Comparison of ENCODE assay signal across 6 cellular contexts in the genomic region with DNA sequence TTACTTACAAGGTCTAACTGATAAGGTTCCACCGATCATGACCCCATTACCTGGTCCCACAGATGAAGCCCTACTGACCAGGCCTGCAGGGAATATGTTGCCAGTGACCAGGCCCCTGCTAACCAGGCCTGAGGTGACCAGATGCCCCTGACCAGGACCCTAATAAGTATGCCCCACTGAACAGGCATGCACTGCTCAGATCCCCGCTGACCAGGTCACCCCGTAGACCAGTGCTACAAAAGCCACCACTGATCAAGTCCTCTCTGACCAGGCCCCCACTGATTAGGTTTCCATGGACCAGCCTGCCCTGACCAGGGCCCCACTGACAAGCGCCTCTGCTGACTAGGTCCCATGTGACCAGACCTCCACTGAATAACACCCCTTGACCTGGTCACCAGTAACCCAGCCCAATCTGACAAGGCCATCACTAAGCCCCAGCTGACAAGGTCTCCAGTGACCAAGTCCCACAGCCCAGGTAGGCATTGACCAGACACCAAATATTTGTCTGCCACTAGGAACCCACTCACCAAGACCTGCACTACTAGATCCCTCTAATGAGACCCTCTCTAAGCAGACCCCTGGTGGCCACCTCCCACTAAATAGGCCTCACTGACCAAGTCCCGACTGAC.
DNase-seq lines count a peak whose midpoint lies in the region; ATAC-seq and TF ChIP-seq lines count a peak whose summit lies in the region.
"Not testable (repeated sequence)": the region's sequence is repeated elsewhere in the genome, so short reads cannot be mapped to it uniquely, and the experiment has no call there.

No MANE protein-coding gene starts in this region.

- not testable (repeated sequence) for H3K4me3 Mint-ChIP-seq in chondrocyte (ENCODE audit: unreplicated experiment)

- not testable (repeated sequence) for H3K9me3 ChIP-seq in RWPE2 (ENCODE audit: severe bottlenecking); esophagus muscularis mucosa; sigmoid colon; upper lobe of right lung
- H3K9me3 ChIP-seq in lung (ENCODE audit: control insufficient read depth in 2 of 2, insufficient read depth in 1 of 2, low read length in 1 of 2), result peaks cover 0 to 20% of the 10 kb centered on the region in 2 donors

- H3K9me3 Mint-ChIP-seq in chondrocyte (ENCODE audit: low read depth), result peaks cover 61% of the 10 kb centered on the region

- H3K27me3 ChIP-seq in RWPE2 (ENCODE audit: insufficient read depth, poor library complexity, severe bottlenecking); esophagus muscularis mucosa; lung (ENCODE audit: control insufficient read depth, insufficient read depth); sigmoid colon; upper lobe of right lung: not testable (repeated sequence)

- not testable (repeated sequence) for H3K36me3 ChIP-seq in RWPE2 (ENCODE audit: low read depth); esophagus muscularis mucosa; lung (ENCODE audit: control insufficient read depth in 2 of 2, insufficient read depth in 2 of 2, low read length in 2 of 2); sigmoid colon; upper lobe of right lung

- not testable (repeated sequence) for TF ChIP-seq POLR2A in esophagus muscularis mucosa (IDR thresholded peaks at IDR 0.05; ENCODE audit: low read depth); sigmoid colon (IDR thresholded peaks at IDR 0.05)

- not testable (repeated sequence) for ATAC-seq in RWPE2 (ENCODE audit: low read depth); lung (ENCODE audit: insufficient read depth, low FRiP score); upper lobe of right lung

- TF ChIP-seq EP300 in esophagus muscularis mucosa (IDR thresholded peaks at IDR 0.05); sigmoid colon (IDR thresholded peaks at IDR 0.05): not testable (repeated sequence)

- intact Hi-C loops in esophagus muscularis mucosa (cut with DNase I); sigmoid colon (cut with DNase I); upper lobe of right lung (cut with DNase I): not testable (repeated sequence)

- not testable (repeated sequence) for H3K4me3 ChIP-seq in RWPE2 (ENCODE audit: severe bottlenecking); esophagus muscularis mucosa; lung; sigmoid colon; upper lobe of right lung

- H3K27ac ChIP-seq in RWPE2 (ENCODE audit: poor library complexity, severe bottlenecking); esophagus muscularis mucosa (replicated peaks in 1 of 4); lung (ENCODE audit: low read depth in 1 of 2, low read length in 1 of 2); sigmoid colon; upper lobe of right lung: not testable (repeated sequence)

- not testable (repeated sequence) for H3K36me3 Mint-ChIP-seq in chondrocyte (ENCODE audit: low read depth)

- WGBS in esophagus muscularis mucosa, result 69% methylated on average over 5 of the region's 5 CpGs
- 73 to 80% methylated on average over 5 of the region's 5 CpGs for WGBS in lung, 2 donors
- 76 to 78% methylated on average over 5 of the region's 5 CpGs for WGBS in sigmoid colon, 2 donors

- not testable (repeated sequence) for H3K4me1 ChIP-seq in RWPE2 (ENCODE audit: insufficient read depth, poor library complexity, severe bottlenecking); esophagus muscularis mucosa; lung (ENCODE audit: control insufficient read depth in 2 of 2, insufficient read depth in 2 of 2, low read length in 2 of 2); sigmoid colon; upper lobe of right lung

- H3K4me1 Mint-ChIP-seq in chondrocyte (ENCODE audit: low read depth), result not testable (repeated sequence)

- not testable (repeated sequence) for H3K27ac Mint-ChIP-seq in chondrocyte (ENCODE audit: unreplicated experiment)

- not testable (repeated sequence) for TF ChIP-seq CTCF in RWPE2 (IDR thresholded peaks at IDR 0.05; ENCODE audit: poor library complexity, severe bottlenecking); chondrocyte (IDR thresholded peaks at IDR 0.05); esophagus muscularis mucosa (IDR thresholded peaks at IDR 0.05); lung (IDR thresholded peaks at IDR 0.05; ENCODE audit: control extremely low read depth, extremely low read depth); sigmoid colon (IDR thresholded peaks at IDR 0.05); upper lobe of right lung (IDR thresholded peaks at IDR 0.05)

- H3K27me3 Mint-ChIP-seq in chondrocyte (ENCODE audit: low read depth), result not testable (repeated sequence)

- DNase-seq in RWPE2 (ENCODE audit: low spot score) (peak; percentile 52), chondrocyte (ENCODE audit: low spot score) (peak; percentile 92), esophagus muscularis mucosa (ENCODE audit: extremely low spot score) (peak; percentile 70), lung (ENCODE audit: low spot score) (peak; percentile 28), sigmoid colon (peak; percentile 66), upper lobe of right lung (peak; percentile 41)

Comparison
In these comparisons a context has a peak if more than half of its experiments do, and no peak if none do; other contexts are left out.
1. DNase-seq: peak in every context shown above with its lines; median percentile 92 in chondrocyte; 70 in esophagus muscularis mucosa; 66 in sigmoid colon; 52 in RWPE2; 41 in upper lobe of right lung; 28 in lung.